In genomic region chr12:113747048-113747447, GRCh38 we compare ENCODE assay signal across 1 cellular context.
TF ChIP-seq lines count a peak whose summit lies in the region.

No MANE protein-coding gene starts in this region.

TF ChIP-seq in HepG2, 621 proteins besides CTCF, POLR2A, EP300 and RAD21 (continued from another document):
- 0 out of 2 replicates have a peak, but pooled peaks have one; percentile 27 for TF ChIP-seq ZNF687 (CRISPR knock-in tag; IDR thresholded peaks at IDR 0.05)
- TF ChIP-seq CHD2 (IDR thresholded peaks at IDR 0.05; ENCODE audit: low read depth, low read length) = no peak
- peak; percentile 85 for TF ChIP-seq USF2 (IDR thresholded peaks at IDR 0.05; ENCODE audit: low read depth, low read length)
- TF ChIP-seq USF2 (CRISPR knock-in tag; IDR thresholded peaks at IDR 0.05; ENCODE audit: borderline replicate concordance) = peak; percentile 77; the same call in 1 of the 2 replicates
- peak; percentile 70 for TF ChIP-seq RAD51 (IDR thresholded peaks at IDR 0.05; ENCODE audit: borderline replicate concordance)
- TF ChIP-seq ZNF335 (CRISPR knock-in tag; IDR thresholded peaks at IDR 0.05) = no peak
- TF ChIP-seq ISX (CRISPR knock-in tag; conservative IDR thresholded peaks at IDR 0.05) = no peak
- 0 out of 2 replicates have a peak, but pooled peaks have one; percentile 25 for TF ChIP-seq MNT (IDR thresholded peaks at IDR 0.05)
- peak; percentile 58; the same call in 1 of the 2 replicates for TF ChIP-seq KAT8 (CRISPR knock-in tag; IDR thresholded peaks at IDR 0.05)
- TF ChIP-seq TFDP1 (CRISPR knock-in tag; IDR thresholded peaks at IDR 0.05; ENCODE audit: borderline replicate concordance) = peak; percentile 41; the same call in 1 of the 2 replicates
- TF ChIP-seq TRIM22 (IDR thresholded peaks at IDR 0.05) = no peak
- peak; percentile 42; the same call in 1 of the 2 replicates for TF ChIP-seq PHF20 (CRISPR knock-in tag; IDR thresholded peaks at IDR 0.05)
- TF ChIP-seq NCOR1 (IDR thresholded peaks at IDR 0.05; ENCODE audit: borderline replicate concordance, low read length) = no peak
